Comparison of ENCODE assay signal across 13 cellular contexts in the genomic region with DNA sequence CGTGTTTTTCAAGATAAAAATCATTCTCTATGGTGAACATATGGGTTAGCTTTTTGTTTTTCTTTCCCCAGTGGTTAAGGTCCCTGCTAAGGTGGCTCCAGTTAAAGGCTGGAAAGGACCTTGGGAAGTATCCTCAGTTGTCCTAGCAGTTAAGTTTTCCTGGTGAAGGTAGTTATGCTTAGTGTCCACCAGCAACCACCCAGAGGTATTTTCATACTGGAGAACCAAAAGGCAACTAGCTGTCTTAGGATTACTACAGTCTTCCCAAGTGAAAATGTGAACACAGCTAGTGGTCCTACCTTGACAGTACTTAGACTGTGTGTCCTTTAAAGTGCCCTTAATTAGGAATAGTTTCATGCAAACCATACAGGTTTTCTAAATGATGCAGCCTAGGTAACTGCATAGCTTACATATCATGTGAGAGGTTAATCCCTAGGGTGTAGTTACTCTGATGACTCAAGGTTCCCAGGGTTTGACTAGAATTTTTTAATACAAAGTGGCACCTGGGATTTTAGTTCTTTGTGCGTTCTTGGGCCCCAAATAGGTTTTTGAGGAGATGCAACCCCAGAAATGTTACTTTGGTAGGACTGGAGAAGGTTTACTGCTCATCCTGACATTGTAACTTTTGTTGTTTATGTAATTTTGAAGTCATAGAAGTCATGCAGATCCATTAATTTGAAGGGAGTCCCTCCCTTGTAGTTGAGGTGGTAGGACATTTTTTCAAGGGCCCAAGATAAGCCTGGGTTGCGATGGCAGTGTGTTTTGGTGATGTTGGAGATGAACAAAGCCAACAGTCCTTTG. TPM values are rescaled to one million over a fixed set of nuclear protein-coding genes. Genes with fewer than 3 reads are reported as not detected.
DNase-seq lines count a peak whose midpoint lies in the region; ATAC-seq, FAIRE-seq and TF ChIP-seq lines count a peak whose summit lies in the region.
"Had no signal": no experiment of that assay in that cellular context is flagged by ENCODE, and none has a peak within 500 bp of the region (broad histone marks: within the 10 kb centered on the region; RNA-seq: fewer than 3 reads in every experiment).

No MANE protein-coding gene starts in this region.

- CTCF ChIA-PET in CD4-positive, alpha-beta memory T cell (lab: Charles Lee; ENCODE audit: partially characterized antibody), result no interaction called here

- peaks cover 0 to 2% of the 10 kb centered on the region in 2 donors for H3K27me3 Mint-ChIP-seq in CD4-positive, alpha-beta memory T cell

- in situ Hi-C loops in GM23248 (cut with MboI), result no loop called here

- no peaks in the 10 kb centered on the region for H3K9me3 Mint-ChIP-seq in CD4-positive, alpha-beta memory T cell

- no peak for ATAC-seq in HG03571 (IDR thresholded peaks at IDR 0.05; ENCODE audit: unreplicated experiment)
- ATAC-seq: sciatic nerve had no signal

- H3K9me3 ChIP-seq in GM23248 (ENCODE audit: low read depth) (no peaks in the 10 kb centered on the region), skeletal muscle satellite cell (replicated peaks; ENCODE audit: low read length) (no peaks in the 10 kb centered on the region)
- no peaks in the 10 kb centered on the region for H3K9me3 ChIP-seq in CD4-positive, alpha-beta memory T cell (ENCODE audit: control insufficient read depth in 1 of 2, low read length in 2 of 2)

- H3K4me1 ChIP-seq in GM23248 (ENCODE audit: insufficient read depth) (peaks cover 18% of the 10 kb centered on the region), skeletal muscle satellite cell (ENCODE audit: control insufficient read depth, insufficient read depth, low read length) (peaks cover 26% of the 10 kb centered on the region)
- no peaks in the 10 kb centered on the region for H3K4me1 ChIP-seq in CD4-positive, alpha-beta memory T cell (ENCODE audit: insufficient read depth, low read length)

- H3K36me3 Mint-ChIP-seq in CD4-positive, alpha-beta memory T cell, result peaks cover 0 to 3% of the 10 kb centered on the region in 2 donors

- DNase-seq in GM23248 (peak; percentile 28), NCI-H2171 treated with DMSO at 0.1 percent for 48 hours (lab: John Stamatoyannopoulos, UW) (peak; percentile 73), bronchial epithelial cell (ENCODE audit: low read depth) (peak; percentile 74), Ammon's horn (ENCODE audit: low spot score) (no peak)
- DNase-seq in central memory CD4-positive, alpha-beta T cell, result no peak
- DNase-seq in CD4-positive, alpha-beta memory T cell, result no peak
- DNase-seq: activated CD4-positive, CD25-positive, alpha-beta regulatory T cell; activated T-cell treated with anti-CD3 and anti-CD28 coated beads, Interleukin-2, amount 50 U/mL, for 1 hour; MV-4-11 had no signal

- peak overlapping the region; percentile 60 for H3K4me3 ChIP-seq in GM23248
- no peak overlapping the region for H3K4me3 ChIP-seq in bronchial epithelial cell (ENCODE audit: low read depth, low read length)
- peak overlapping the region; percentile 56 for H3K4me3 ChIP-seq in skeletal muscle satellite cell (ENCODE audit: low read length)
- H3K4me3 ChIP-seq in CD4-positive, alpha-beta memory T cell (ENCODE audit: low read length in 2 of 2), result no peak overlapping the region

- H3K36me3 ChIP-seq in GM23248 (ENCODE audit: low read depth), result no peaks in the 10 kb centered on the region
- H3K36me3 ChIP-seq in bronchial epithelial cell (ENCODE audit: control insufficient read depth, insufficient read depth, low read length), result no peaks in the 10 kb centered on the region
- no peaks in the 10 kb centered on the region for H3K36me3 ChIP-seq in skeletal muscle satellite cell (ENCODE audit: insufficient read depth, low read length)
- no peaks in the 10 kb centered on the region for H3K36me3 ChIP-seq in CD4-positive, alpha-beta memory T cell (ENCODE audit: insufficient read depth, low read length)

- H3K27me3 ChIP-seq in GM23248 (replicated peaks; ENCODE audit: insufficient read depth), result no peaks in the 10 kb centered on the region
- no peaks in the 10 kb centered on the region for H3K27me3 ChIP-seq in bronchial epithelial cell (ENCODE audit: control insufficient read depth, insufficient read depth, low read length)
- H3K27me3 ChIP-seq in skeletal muscle satellite cell (ENCODE audit: control insufficient read depth, insufficient read depth, low read length), result no peaks in the 10 kb centered on the region
- no peaks in the 10 kb centered on the region for H3K27me3 ChIP-seq in CD4-positive, alpha-beta memory T cell (ENCODE audit: insufficient read depth, low read length)

- peak overlapping the region in 1 of 7 donors; percentile 0 for H3K27ac Mint-ChIP-seq in CD4-positive, alpha-beta memory T cell
- H3K27ac Mint-ChIP-seq: nephron had no signal

- H2AFZ ChIP-seq in GM23248, result peak overlapping the region; percentile 62

- no peaks in the 10 kb centered on the region for H4K20me1 ChIP-seq in GM23248 (ENCODE audit: insufficient read depth)

- no peak for FAIRE-seq in bronchial epithelial cell (lab: Jason Lieb, UNC)

- H3K9me2 ChIP-seq in GM23248 (ENCODE audit: insufficient read depth), result no peaks in the 10 kb centered on the region

- TF ChIP-seq CTCF in bronchial epithelial cell (IDR thresholded peaks at IDR 0.05; ENCODE audit: insufficient read depth, low read length, severe bottlenecking), result no peak

- peaks cover 39% of the 10 kb centered on the region for H3F3A ChIP-seq in GM23248 (ENCODE audit: insufficient read depth)

- H3K27ac ChIP-seq in GM23248, result peak overlapping the region; percentile 78
- no peak overlapping the region for H3K27ac ChIP-seq in CD4-positive, alpha-beta memory T cell (ENCODE audit: low read depth, low read length)

- 61 to 65% methylated on average over 3 of the region's 3 CpGs for WGBS in GM23248 (ENCODE audit: low coverage in 1 of 2, low lambda C conversion rate in 2 of 2, missing lambda C conversion rate in 2 of 2), 2 experiments

- H3K4me2 ChIP-seq in GM23248 (ENCODE audit: unreplicated experiment), result peak overlapping the region; percentile 63
- peak overlapping the region; percentile 79 for H3K4me2 ChIP-seq in skeletal muscle satellite cell (ENCODE audit: low read length)

- H3K4me3 Mint-ChIP-seq in CD4-positive, alpha-beta memory T cell, result no peak overlapping the region
- H3K4me3 Mint-ChIP-seq: nephron had no signal

- H3K9ac ChIP-seq in GM23248 (peak overlapping the region; percentile 53), skeletal muscle satellite cell (ENCODE audit: low read depth, low read length) (no peak overlapping the region)

- POLR2A ChIA-PET in CD4-positive, alpha-beta memory T cell (lab: Charles Lee; ENCODE audit: partially characterized antibody), result no interaction called here

- intact Hi-C loops in CD4-positive, alpha-beta memory T cell (cut with micrococcal nuclease), result no loop called here

- no peaks in the 10 kb centered on the region for H3K4me1 Mint-ChIP-seq in CD4-positive, alpha-beta memory T cell

- peaks cover 11% of the 10 kb centered on the region for H3K79me2 ChIP-seq in GM23248 (ENCODE audit: insufficient read depth)

RNA-seq across cellular contexts. Expression of a gene that starts 36.5 kb away (rescaled TPM):
- 36.7 and 50.1 TPM in 2 replicates for total RNA-seq in GM23248 (2014; rRNA removed; shearing (Covaris generic))
- 27.0 and 28.1 TPM in 2 replicates for polyA plus RNA-seq in GM23248 (2016; fragmentation: Nextera tagmentation; extraction: Ambion mirVana)
- 24.0 and 36.6 TPM in 2 replicates for total RNA-seq in bronchial epithelial cell
- total RNA-seq in skeletal muscle satellite cell (2012; rRNA removed), result 34.2 and 40.2 TPM in 2 replicates
- 100 to 1,000 TPM in 1 of 2 experiments, 10 to 100 TPM in 1; 97.0 to 102 TPM for total RNA-seq in CD4-positive, alpha-beta memory T cell
- 10 to 100 TPM; 20.6 to 51.7 TPM for polyA plus RNA-seq in CD4-positive, alpha-beta memory T cell

RNA-seq across cellular contexts. Expression of a gene that starts 36.8 kb away (rescaled TPM):
- total RNA-seq in GM23248 (2014; rRNA removed; shearing (Covaris generic)), result 41.1 and 41.4 TPM in 2 replicates
- polyA plus RNA-seq in GM23248 (2016; fragmentation: Nextera tagmentation; extraction: Ambion mirVana), result 77.8 and 82.2 TPM in 2 replicates
- total RNA-seq in bronchial epithelial cell, result 53.6 and 71.1 TPM in 2 replicates
- 96.8 and 101 TPM in 2 replicates for total RNA-seq in skeletal muscle satellite cell (2012; rRNA removed)
- 100 to 1,000 TPM; 126 to 136 TPM for total RNA-seq in CD4-positive, alpha-beta memory T cell
- polyA plus RNA-seq in CD4-positive, alpha-beta memory T cell, result 100 to 1,000 TPM; 102 to 177 TPM

RNA-seq across cellular contexts. Expression of a gene that starts 42.0 kb away (rescaled TPM):
- total RNA-seq in GM23248 (2014; rRNA removed; shearing (Covaris generic)), result 16.0 and 46.7 TPM in 2 replicates
- 39.0 and 40.6 TPM in 2 replicates for polyA plus RNA-seq in GM23248 (2016; fragmentation: Nextera tagmentation; extraction: Ambion mirVana)
- 39.3 and 69.0 TPM in 2 replicates for total RNA-seq in bronchial epithelial cell
- total RNA-seq in skeletal muscle satellite cell (2012; rRNA removed), result 28.9 and 39.3 TPM in 2 replicates
- total RNA-seq in CD4-positive, alpha-beta memory T cell, result 100 to 1,000 TPM; 125 to 127 TPM
- polyA plus RNA-seq in CD4-positive, alpha-beta memory T cell, result 10 to 100 TPM; 13.3 to 24.5 TPM

Comparison
In these comparisons a context has a peak if more than half of its experiments do, and no peak if none do; other contexts are left out.
1. DNase-seq: peak in GM23248 (single experiment), NCI-H2171 treated with DMSO at 0.1 percent for 48 hours (single experiment) and bronchial epithelial cell (single experiment); none in central memory CD4-positive, alpha-beta T cell (single experiment), CD4-positive, alpha-beta memory T cell (0 of 5) and Ammon's horn (single experiment).
2. H3K4me3 ChIP-seq: peak in GM23248 (single experiment) and skeletal muscle satellite cell (single experiment); none in bronchial epithelial cell (single experiment) and CD4-positive, alpha-beta memory T cell (0 of 2).